1 cellular context compared by ENCODE assay signal in the genomic region with DNA sequence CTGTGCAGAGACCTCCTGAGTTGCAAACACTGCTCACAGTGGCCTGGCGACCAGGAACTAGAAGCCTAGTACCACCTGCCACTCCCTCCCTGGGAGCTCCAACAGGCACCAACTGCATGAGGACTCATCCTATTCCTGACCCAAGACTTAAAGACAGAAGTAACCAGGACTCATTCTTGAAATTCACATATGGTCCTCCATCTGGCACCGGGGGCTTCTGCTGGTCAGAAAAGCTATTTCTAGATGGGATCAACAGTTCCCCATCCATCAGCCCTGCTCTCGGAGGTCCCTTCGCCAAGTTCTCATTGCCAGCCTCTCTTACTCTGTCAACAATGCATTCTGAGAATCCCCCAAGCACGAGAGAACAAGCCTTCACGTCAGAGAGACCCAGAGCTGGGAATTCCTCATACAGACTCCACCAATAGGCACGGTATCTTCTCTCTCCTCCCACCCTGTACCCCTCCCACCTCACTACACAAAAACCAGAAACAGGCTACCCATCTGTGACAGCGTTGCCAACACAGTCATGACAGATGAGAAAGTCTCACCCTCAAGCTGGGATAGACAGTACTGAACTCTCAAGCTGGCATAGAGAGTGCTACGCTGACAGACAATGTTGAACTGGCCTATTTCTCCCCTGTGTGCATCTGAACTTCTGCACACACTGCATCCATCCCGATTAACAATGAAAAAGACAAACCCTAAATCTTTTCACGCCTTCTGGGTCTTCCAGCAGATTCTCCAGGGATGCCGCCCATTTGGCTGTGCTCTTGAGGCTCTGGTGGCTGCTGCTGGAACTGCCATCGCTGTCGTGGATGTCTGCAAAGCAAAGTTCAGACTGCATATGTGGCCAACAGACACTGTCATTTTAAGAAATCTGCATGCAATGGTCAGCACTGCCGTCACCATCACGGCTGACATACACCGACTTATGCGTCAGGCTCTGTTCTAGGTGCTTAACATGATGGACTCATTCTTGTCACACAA.
TF ChIP-seq lines count a peak whose summit lies in the region.

No MANE protein-coding gene starts in this region.

TF ChIP-seq in GM12878, 131 proteins besides CTCF, POLR2A, EP300 and RAD21:
- TF ChIP-seq YY1 (IDR thresholded peaks at IDR 0.05; ENCODE audit: low read depth, low read length) (no peak), RELA (IDR thresholded peaks at IDR 0.05; ENCODE audit: borderline replicate concordance, partially characterized antibody) (no peak), RFX5 (IDR thresholded peaks at IDR 0.05; ENCODE audit: low read depth, low read length) (no peak), IRF4 (IDR thresholded peaks at IDR 0.05; ENCODE audit: low read depth, low read length) (no peak), SREBF1 (IDR thresholded peaks at IDR 0.05; ENCODE audit: low read length) (no peak), TCF12 (IDR thresholded peaks at IDR 0.05; ENCODE audit: low read depth, low read length) (no peak), MTA2 (IDR thresholded peaks at IDR 0.05; ENCODE audit: low read depth) (no peak), SIN3A (IDR thresholded peaks at IDR 0.05; ENCODE audit: low read depth, low read length) (no peak), IKZF1 (conservative IDR thresholded peaks at IDR 0.05) (no peak), BACH1 (IDR thresholded peaks at IDR 0.05; ENCODE audit: borderline replicate concordance) (no peak), DPF2 (IDR thresholded peaks at IDR 0.05) (no peak), IKZF2 (IDR thresholded peaks at IDR 0.05) (no peak), SMAD5 (IDR thresholded peaks at IDR 0.05; ENCODE audit: low read depth) (no peak), TCF7 (IDR thresholded peaks at IDR 0.05; ENCODE audit: borderline replicate concordance) (no peak)
- TF ChIP-seq, protein P1, sequence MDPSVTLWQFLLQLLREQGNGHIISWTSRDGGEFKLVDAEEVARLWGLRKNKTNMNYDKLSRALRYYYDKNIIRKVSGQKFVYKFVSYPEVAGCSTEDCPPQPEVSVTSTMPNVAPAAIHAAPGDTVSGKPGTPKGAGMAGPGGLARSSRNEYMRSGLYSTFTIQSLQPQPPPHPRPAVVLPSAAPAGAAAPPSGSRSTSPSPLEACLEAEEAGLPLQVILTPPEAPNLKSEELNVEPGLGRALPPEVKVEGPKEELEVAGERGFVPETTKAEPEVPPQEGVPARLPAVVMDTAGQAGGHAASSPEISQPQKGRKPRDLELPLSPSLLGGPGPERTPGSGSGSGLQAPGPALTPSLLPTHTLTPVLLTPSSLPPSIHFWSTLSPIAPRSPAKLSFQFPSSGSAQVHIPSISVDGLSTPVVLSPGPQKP (IDR thresholded peaks at IDR 0.05; ENCODE audit: low read depth, low read length): no peak
- TF ChIP-seq, protein P2, sequence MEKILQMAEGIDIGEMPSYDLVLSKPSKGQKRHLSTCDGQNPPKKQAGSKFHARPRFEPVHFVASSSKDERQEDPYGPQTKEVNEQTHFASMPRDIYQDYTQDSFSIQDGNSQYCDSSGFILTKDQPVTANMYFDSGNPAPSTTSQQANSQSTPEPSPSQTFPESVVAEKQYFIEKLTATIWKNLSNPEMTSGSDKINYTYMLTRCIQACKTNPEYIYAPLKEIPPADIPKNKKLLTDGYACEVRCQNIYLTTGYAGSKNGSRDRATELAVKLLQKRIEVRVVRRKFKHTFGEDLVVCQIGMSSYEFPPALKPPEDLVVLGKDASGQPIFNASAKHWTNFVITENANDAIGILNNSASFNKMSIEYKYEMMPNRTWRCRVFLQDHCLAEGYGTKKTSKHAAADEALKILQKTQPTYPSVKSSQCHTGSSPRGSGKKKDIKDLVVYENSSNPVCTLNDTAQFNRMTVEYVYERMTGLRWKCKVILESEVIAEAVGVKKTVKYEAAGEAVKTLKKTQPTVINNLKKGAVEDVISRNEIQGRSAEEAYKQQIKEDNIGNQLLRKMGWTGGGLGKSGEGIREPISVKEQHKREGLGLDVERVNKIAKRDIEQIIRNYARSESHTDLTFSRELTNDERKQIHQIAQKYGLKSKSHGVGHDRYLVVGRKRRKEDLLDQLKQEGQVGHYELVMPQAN (conservative IDR thresholded peaks at IDR 0.05): no peak
- TF ChIP-seq, protein P3, sequence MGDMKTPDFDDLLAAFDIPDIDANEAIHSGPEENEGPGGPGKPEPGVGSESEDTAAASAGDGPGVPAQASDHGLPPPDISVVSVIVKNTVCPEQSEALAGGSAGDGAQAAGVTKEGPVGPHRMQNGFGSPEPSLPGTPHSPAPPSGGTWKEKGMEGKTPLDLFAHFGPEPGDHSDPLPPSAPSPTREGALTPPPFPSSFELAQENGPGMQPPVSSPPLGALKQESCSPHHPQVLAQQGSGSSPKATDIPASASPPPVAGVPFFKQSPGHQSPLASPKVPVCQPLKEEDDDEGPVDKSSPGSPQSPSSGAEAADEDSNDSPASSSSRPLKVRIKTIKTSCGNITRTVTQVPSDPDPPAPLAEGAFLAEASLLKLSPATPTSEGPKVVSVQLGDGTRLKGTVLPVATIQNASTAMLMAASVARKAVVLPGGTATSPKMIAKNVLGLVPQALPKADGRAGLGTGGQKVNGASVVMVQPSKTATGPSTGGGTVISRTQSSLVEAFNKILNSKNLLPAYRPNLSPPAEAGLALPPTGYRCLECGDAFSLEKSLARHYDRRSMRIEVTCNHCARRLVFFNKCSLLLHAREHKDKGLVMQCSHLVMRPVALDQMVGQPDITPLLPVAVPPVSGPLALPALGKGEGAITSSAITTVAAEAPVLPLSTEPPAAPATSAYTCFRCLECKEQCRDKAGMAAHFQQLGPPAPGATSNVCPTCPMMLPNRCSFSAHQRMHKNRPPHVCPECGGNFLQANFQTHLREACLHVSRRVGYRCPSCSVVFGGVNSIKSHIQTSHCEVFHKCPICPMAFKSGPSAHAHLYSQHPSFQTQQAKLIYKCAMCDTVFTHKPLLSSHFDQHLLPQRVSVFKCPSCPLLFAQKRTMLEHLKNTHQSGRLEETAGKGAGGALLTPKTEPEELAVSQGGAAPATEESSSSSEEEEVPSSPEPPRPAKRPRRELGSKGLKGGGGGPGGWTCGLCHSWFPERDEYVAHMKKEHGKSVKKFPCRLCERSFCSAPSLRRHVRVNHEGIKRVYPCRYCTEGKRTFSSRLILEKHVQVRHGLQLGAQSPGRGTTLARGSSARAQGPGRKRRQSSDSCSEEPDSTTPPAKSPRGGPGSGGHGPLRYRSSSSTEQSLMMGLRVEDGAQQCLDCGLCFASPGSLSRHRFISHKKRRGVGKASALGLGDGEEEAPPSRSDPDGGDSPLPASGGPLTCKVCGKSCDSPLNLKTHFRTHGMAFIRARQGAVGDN (IDR thresholded peaks at IDR 0.05): no peak
- TF ChIP-seq, protein P4, sequence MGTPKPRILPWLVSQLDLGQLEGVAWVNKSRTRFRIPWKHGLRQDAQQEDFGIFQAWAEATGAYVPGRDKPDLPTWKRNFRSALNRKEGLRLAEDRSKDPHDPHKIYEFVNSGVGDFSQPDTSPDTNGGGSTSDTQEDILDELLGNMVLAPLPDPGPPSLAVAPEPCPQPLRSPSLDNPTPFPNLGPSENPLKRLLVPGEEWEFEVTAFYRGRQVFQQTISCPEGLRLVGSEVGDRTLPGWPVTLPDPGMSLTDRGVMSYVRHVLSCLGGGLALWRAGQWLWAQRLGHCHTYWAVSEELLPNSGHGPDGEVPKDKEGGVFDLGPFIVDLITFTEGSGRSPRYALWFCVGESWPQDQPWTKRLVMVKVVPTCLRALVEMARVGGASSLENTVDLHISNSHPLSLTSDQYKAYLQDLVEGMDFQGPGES (IDR thresholded peaks at IDR 0.05): no peak
